In the genomic region with DNA sequence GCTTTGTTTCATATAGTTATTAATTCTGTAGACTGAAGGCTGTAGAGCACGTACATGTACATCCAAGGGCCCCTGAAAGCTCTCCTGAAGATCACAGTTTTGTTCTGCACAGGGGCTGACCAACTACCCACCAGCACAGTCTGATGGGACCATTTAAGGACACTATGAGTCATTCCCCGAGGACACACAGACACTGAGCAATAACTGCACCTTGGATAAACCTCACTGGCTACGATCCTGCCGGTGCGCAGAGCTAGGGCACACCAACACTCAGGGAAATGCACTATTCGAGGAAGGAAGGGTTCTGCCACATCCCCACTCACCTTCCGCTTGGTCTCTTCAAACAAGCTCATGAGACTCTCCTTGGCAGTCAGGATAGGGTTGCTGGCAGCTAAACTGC, we compare ENCODE assay signal across 1 cellular context.
TF ChIP-seq lines count a peak whose summit lies in the region.

No MANE protein-coding gene starts in this region.

TF ChIP-seq in SK-N-SH treated with all-trans-retinoic acid at 6 μM for 48 hours, 23 proteins besides CTCF, POLR2A, EP300 and RAD21:
- TF ChIP-seq RARB (CRISPR knock-in tag; IDR thresholded peaks at IDR 0.05) (no peak), ZC3H10 (CRISPR knock-in tag; IDR thresholded peaks at IDR 0.05) (no peak)
